Comparison of ENCODE assay signal across 1 cellular context in the genomic region with DNA sequence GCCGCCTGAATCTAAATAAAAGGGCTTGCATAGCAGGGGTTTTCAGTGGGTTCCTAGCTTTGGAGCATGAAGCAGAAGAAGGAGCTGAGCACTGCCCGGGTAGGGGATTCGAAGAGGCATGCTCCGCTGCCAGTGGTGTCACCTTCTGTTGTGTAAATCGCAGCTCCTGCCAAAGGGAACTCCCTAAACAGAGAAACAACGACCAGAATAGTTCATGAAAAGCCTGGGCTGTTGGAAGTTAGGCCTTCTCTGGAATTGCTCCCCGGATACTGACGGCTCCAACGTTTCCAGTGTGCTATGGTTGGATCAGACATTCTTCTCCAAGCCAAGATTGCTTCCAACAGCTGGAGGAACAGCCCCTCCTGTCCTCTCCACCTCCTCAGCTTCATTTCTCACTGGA.
TF ChIP-seq lines count a peak whose summit lies in the region.

No MANE protein-coding gene starts in this region.

TF ChIP-seq in H1, 55 proteins besides CTCF, POLR2A, EP300 and RAD21 (continued from another document):
- TF ChIP-seq CHD7 (IDR thresholded peaks at IDR 0.05; ENCODE audit: insufficient replicate concordance, low read length) (peak; percentile 43), KDM4A (IDR thresholded peaks at IDR 0.05; ENCODE audit: low read depth, low read length, severe bottlenecking) (no peak), HDAC6 (IDR thresholded peaks at IDR 0.05; ENCODE audit: low read depth, low read length) (no peak), YY1 (IDR thresholded peaks at IDR 0.05; ENCODE audit: low read depth, low read length) (0 out of 2 replicates have a peak, but pooled peaks have one; percentile 44), SIN3A (conservative IDR thresholded peaks at IDR 0.05 in 1 of 2, IDR thresholded peaks at IDR 0.05 in 1 of 2; ENCODE audit: low read depth in 1 of 2, low read length in 2 of 2) (0 out of 4 replicates have a peak, but pooled peaks of 1 of the 2 experiments have one; percentile 19), EZH2 (IDR thresholded peaks at IDR 0.05; ENCODE audit: low read depth, low read length, severe bottlenecking) (no peak), TBP (IDR thresholded peaks at IDR 0.05; ENCODE audit: low read depth, low read length) (peak; percentile 38; the same call in 1 of the 2 replicates), HDAC2 (IDR thresholded peaks at IDR 0.05; ENCODE audit: borderline replicate concordance in 1 of 2, low read depth in 2 of 2, low read length in 2 of 2) (peak in 1 of 2 experiments; percentile 41; a peak in 1 of 4 replicates), TCF12 (IDR thresholded peaks at IDR 0.05; ENCODE audit: low read depth, low read length) (0 out of 2 replicates have a peak, but pooled peaks have one; percentile 7)
